ENCODE assay signal across 14 cellular contexts in the genomic region with DNA sequence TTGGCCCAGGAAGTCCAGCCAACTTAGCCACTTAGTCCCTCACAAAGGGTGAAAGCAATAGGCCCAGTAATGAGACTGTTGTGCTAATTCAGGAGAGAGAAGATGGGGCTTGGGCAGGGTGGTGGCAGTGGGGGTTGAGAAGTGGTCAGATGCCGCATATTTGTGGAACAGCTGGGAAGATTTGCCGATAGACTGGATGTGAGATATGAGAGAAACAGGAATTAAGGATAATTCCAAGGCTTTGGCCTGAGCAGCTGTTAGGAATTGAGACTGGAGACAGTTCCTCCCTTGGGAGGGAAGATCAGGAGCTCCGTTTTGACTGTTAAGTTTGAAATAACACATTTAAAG.
A peak's percentile ranks its signal among the peaks of the same experiment; 100 is the strongest.
DNase-seq lines count a peak whose midpoint lies in the region; ATAC-seq and TF ChIP-seq lines count a peak whose summit lies in the region.
"Had no signal": no experiment of that assay in that cellular context is flagged by ENCODE, and none has a peak within 500 bp of the region (broad histone marks: within the 10 kb centered on the region; RNA-seq: fewer than 3 reads in every experiment).

No MANE protein-coding gene starts in this region.

- no peaks in the 10 kb centered on the region for H3K36me3 Mint-ChIP-seq in neural progenitor cell
- H3K36me3 Mint-ChIP-seq: activated naive CD8-positive, alpha-beta T cell; naive thymus-derived CD8-positive, alpha-beta T cell had no signal

- no peaks in the 10 kb centered on the region for H3K79me2 ChIP-seq in Loucy (ENCODE audit: insufficient read depth, low read length)
- H3K79me2 ChIP-seq in neural progenitor cell (ENCODE audit: low read depth), result no peaks in the 10 kb centered on the region

- intact Hi-C loops in lower lobe of right lung (cut with DNase I), result no loop called here

- H2AFZ ChIP-seq in Loucy (ENCODE audit: low read length), result peak overlapping the region; percentile 99
- no peak overlapping the region for H2AFZ ChIP-seq in neural progenitor cell (replicated peaks)

- H3K9me3 ChIP-seq in Loucy (ENCODE audit: insufficient read depth, low read depth, low read length) (no peaks in the 10 kb centered on the region), lower lobe of right lung (no peaks in the 10 kb centered on the region), neural progenitor cell (ENCODE audit: low read depth) (no peaks in the 10 kb centered on the region)
- H3K9me3 ChIP-seq: SJSA1 had no signal

- H3K9me2 ChIP-seq in Loucy (replicated peaks; ENCODE audit: low read depth, low read length), result no peaks in the 10 kb centered on the region

- no peaks in the 10 kb centered on the region for H3K36me3 ChIP-seq in Loucy (ENCODE audit: insufficient read depth, low read length)
- H3K36me3 ChIP-seq in lower lobe of right lung, result no peaks in the 10 kb centered on the region
- H3K36me3 ChIP-seq in neural progenitor cell, result no peaks in the 10 kb centered on the region
- H3K36me3 ChIP-seq: SJSA1 had no signal

- H3K27me3 ChIP-seq in Loucy (ENCODE audit: insufficient read depth, low read length, poor library complexity, severe bottlenecking), result no peaks in the 10 kb centered on the region
- no peaks in the 10 kb centered on the region for H3K27me3 ChIP-seq in lower lobe of right lung (ENCODE audit: low read depth)
- no peaks in the 10 kb centered on the region for H3K27me3 ChIP-seq in neural progenitor cell
- H3K27me3 ChIP-seq: SJSA1 had no signal

- H3K9me3 Mint-ChIP-seq in neural progenitor cell, result peaks cover 2% of the 10 kb centered on the region
- H3K9me3 Mint-ChIP-seq: activated CD4-positive, alpha-beta memory T cell treated with anti-CD3 and anti-CD28 coated beads, Interleukin-2, amount 10 ng/mL, durations not matched to agents 7 days and 5 days had no signal

- H3K27ac Mint-ChIP-seq in neural progenitor cell, result no peak overlapping the region
- H3K27ac Mint-ChIP-seq: activated CD4-positive, alpha-beta memory T cell treated with anti-CD3 and anti-CD28 coated beads, Interleukin-2, amount 10 ng/mL, durations not matched to agents 7 days and 5 days; activated naive CD8-positive, alpha-beta T cell; naive thymus-derived CD8-positive, alpha-beta T cell had no signal

- H3K4me3 Mint-ChIP-seq in neural progenitor cell, result no peak overlapping the region
- H3K4me3 Mint-ChIP-seq: activated CD4-positive, alpha-beta memory T cell treated with anti-CD3 and anti-CD28 coated beads, Interleukin-2, amount 10 ng/mL, durations not matched to agents 7 days and 5 days; activated naive CD8-positive, alpha-beta T cell; naive thymus-derived CD8-positive, alpha-beta T cell had no signal

- peak overlapping the region; percentile 76 for H3K4me2 ChIP-seq in Loucy (ENCODE audit: low read depth, low read length, poor library complexity, severe bottlenecking)
- no peak overlapping the region for H3K4me2 ChIP-seq in neural progenitor cell

- H3K4me1 Mint-ChIP-seq in neural progenitor cell, result peaks cover 4% of the 10 kb centered on the region

- DNase-seq in AG20443 (ENCODE audit: low spot score) (peak; percentile 16), lower lobe of right lung (no peak), NCI-H82 (lab: John Stamatoyannopoulos, UW) (no peak), neural progenitor cell (ENCODE audit: low spot score) (no peak)
- DNase-seq in activated effector memory CD4-positive, alpha-beta T cell treated with anti-CD3 and anti-CD28 coated beads, Interleukin-2, amount 50 U/mL, for 16 hours, result no peak
- no peak for DNase-seq in activated naive CD4-positive, alpha-beta T cell (lab: John Stamatoyannopoulos, UW)
- DNase-seq: IMR-90, NCI-H226 had no signal

- H3K4me1 ChIP-seq in Loucy (ENCODE audit: insufficient read depth, low read length, poor library complexity, severe bottlenecking) (peaks cover 23% of the 10 kb centered on the region), lower lobe of right lung (no peaks in the 10 kb centered on the region), neural progenitor cell (peaks cover 6% of the 10 kb centered on the region)
- H3K4me1 ChIP-seq: SJSA1 had no signal

- H3K4me3 ChIP-seq in Loucy (ENCODE audit: low read length, poor library complexity, severe bottlenecking) (peak overlapping the region; percentile 88), lower lobe of right lung (peak overlapping the region; percentile 48), neural progenitor cell (no peak overlapping the region)

- TF ChIP-seq CTCF in Loucy (conservative IDR thresholded peaks at IDR 0.05; ENCODE audit: low read length), result no peak
- TF ChIP-seq CTCF in lower lobe of right lung (IDR thresholded peaks at IDR 0.05), result no peak
- no peak for TF ChIP-seq CTCF in neural progenitor cell (IDR thresholded peaks at IDR 0.05)

- ATAC-seq in GM18858 (IDR thresholded peaks at IDR 0.05; ENCODE audit: unreplicated experiment) (peak; percentile 54), lower lobe of right lung (no peak)

- H3K9ac ChIP-seq in Loucy (ENCODE audit: low read depth, low read length, poor library complexity, severe bottlenecking) (peak overlapping the region; percentile 85), neural progenitor cell (no peak overlapping the region)

- peaks cover 9% of the 10 kb centered on the region for H3K27me3 Mint-ChIP-seq in neural progenitor cell (ENCODE audit: insufficient read depth, low read depth)
- H3K27me3 Mint-ChIP-seq: activated CD4-positive, alpha-beta memory T cell treated with anti-CD3 and anti-CD28 coated beads, Interleukin-2, amount 10 ng/mL, durations not matched to agents 7 days and 5 days; activated naive CD8-positive, alpha-beta T cell had no signal

- H3F3A ChIP-seq in Loucy (ENCODE audit: low read depth), result no peaks in the 10 kb centered on the region
- H3F3A ChIP-seq in neural progenitor cell (ENCODE audit: low read depth), result no peaks in the 10 kb centered on the region

- peak overlapping the region; percentile 84 for H3K27ac ChIP-seq in lower lobe of right lung
- no peak overlapping the region for H3K27ac ChIP-seq in neural progenitor cell
- H3K27ac ChIP-seq: SJSA1 had no signal

- no peaks in the 10 kb centered on the region for H4K20me1 ChIP-seq in Loucy (ENCODE audit: insufficient read depth, low read length, poor library complexity, severe bottlenecking)
- H4K20me1 ChIP-seq in neural progenitor cell (ENCODE audit: low read depth), result no peaks in the 10 kb centered on the region
